Comparison of ENCODE assay signal across 14 cellular contexts in the genomic region with DNA sequence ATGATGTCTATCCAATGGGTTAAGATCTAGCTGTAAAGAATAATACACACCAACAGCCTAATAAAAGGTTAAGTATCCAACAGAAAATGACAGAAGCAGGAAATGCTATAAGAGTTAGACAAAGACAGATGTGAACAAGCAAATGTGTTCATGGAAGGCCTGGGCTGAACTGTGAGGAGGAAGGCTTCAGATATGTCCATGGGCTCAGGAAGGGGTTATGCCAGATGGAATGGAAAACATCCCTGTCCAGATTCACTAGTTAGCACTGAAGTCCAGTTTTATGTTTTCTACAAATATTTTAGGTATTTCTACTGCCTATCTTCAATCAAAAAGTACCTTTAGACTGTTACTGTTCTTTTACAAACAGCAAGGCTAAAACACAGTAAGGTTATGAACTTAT. TPM values are rescaled to one million over a fixed set of nuclear protein-coding genes. Genes with fewer than 3 reads are reported as not detected.
A peak's percentile ranks its signal among the peaks of the same experiment; 100 is the strongest.
DNase-seq lines count a peak whose midpoint lies in the region; ATAC-seq, FAIRE-seq and TF ChIP-seq lines count a peak whose summit lies in the region.
"Had no signal": no experiment of that assay in that cellular context is flagged by ENCODE, and none has a peak within 500 bp of the region (broad histone marks: within the 10 kb centered on the region; RNA-seq: fewer than 3 reads in every experiment).

No MANE protein-coding gene starts in this region.

- TF ChIP-seq CTCF in K562 (IDR thresholded peaks at IDR 0.05 in 2 of 3, conservative IDR thresholded peaks at IDR 0.05 in 1 of 3; ENCODE audit: insufficient read depth in 2 of 3, low read depth in 1 of 3, low read length in 3 of 3) (no peak), mucosa of descending colon (IDR thresholded peaks at IDR 0.05) (no peak)

- intact Hi-C loops in K562 (cut with micrococcal nuclease) = no loop called here
- intact Hi-C loops in mucosa of descending colon (cut with DNase I, micrococcal nuclease) = no loop called here

- H3K9me1 ChIP-seq in K562 (ENCODE audit: control insufficient read depth, insufficient read depth, low read length) = no peaks in the 10 kb centered on the region

- no peak overlapping the region for H3K4me3 Mint-ChIP-seq in stimulated activated naive CD8-positive, alpha-beta T cell treated with anti-CD3 and anti-CD28 coated beads, Interleukin-15, Interleukin-2, amounts not matched to agents 100 ng/mL and 50 ng/mL, for 24 hours

- peak; percentile 70 for FAIRE-seq in K562 (lab: Jason Lieb, UNC)

- peaks cover 88% of the 10 kb centered on the region for H3K36me3 Mint-ChIP-seq in stimulated activated naive CD8-positive, alpha-beta T cell treated with anti-CD3 and anti-CD28 coated beads, Interleukin-15, Interleukin-2, amounts not matched to agents 100 ng/mL and 50 ng/mL, for 24 hours (ENCODE audit: low read depth)

- H3K4me1 ChIP-seq in K562 (replicated peaks in 1 of 2; ENCODE audit: control insufficient read depth in 2 of 2, insufficient read depth in 2 of 2, low read length in 2 of 2) (no peaks in the 10 kb centered on the region), mucosa of descending colon (ENCODE audit: low read depth) (no peaks in the 10 kb centered on the region)

- no peak for DNase-seq in stimulated activated naive CD8-positive, alpha-beta T cell treated with anti-CD3 and anti-CD28 coated beads, Interleukin-15, Interleukin-2, amounts not matched to agents 100 U/mL and 50 U/mL, for 24 hours
- DNase-seq in K562 (ENCODE audit: extremely low read depth in 1 of 4, low spot score in 3 of 4) (no peak), mucosa of descending colon (no peak), A172 (ENCODE audit: low spot score) (no peak)
- DNase-seq: activated CD4-positive, alpha-beta T cell treated with anti-CD3 and anti-CD28 coated beads for 48 hours; central memory CD4-positive, alpha-beta T cell; hippocampal formation; NCI-H1436; nucleus accumbens had no signal

- peaks cover 58% of the 10 kb centered on the region for H3K36me3 ChIP-seq in K562 (ENCODE audit: control insufficient read depth, insufficient read depth, low read length)
- peaks cover 5% of the 10 kb centered on the region for H3K36me3 ChIP-seq in mucosa of descending colon (ENCODE audit: low read depth)

- no peak for ATAC-seq in stimulated activated naive CD8-positive, alpha-beta T cell treated with anti-CD3 and anti-CD28 coated beads, Interleukin-15, Interleukin-2, amounts not matched to agents 100 U/mL and 50 U/mL, for 24 hours
- ATAC-seq in K562 (no peak), mucosa of descending colon (peak; percentile 7), GM21390 (IDR thresholded peaks at IDR 0.05; ENCODE audit: unreplicated experiment) (no peak), HG03045 (IDR thresholded peaks at IDR 0.05; ENCODE audit: unreplicated experiment) (no peak), HG03460 (IDR thresholded peaks at IDR 0.05; ENCODE audit: unreplicated experiment) (no peak)

- TF ChIP-seq RAD21 in K562 (CRISPR knock-in tag; conservative IDR thresholded peaks at IDR 0.05 in 1 of 2, IDR thresholded peaks at IDR 0.05 in 1 of 2) = no peak

- H3K9me3 ChIP-seq in K562 (replicated peaks; ENCODE audit: control insufficient read depth, insufficient read depth, low read depth, low read length) (no peaks in the 10 kb centered on the region), mucosa of descending colon (no peaks in the 10 kb centered on the region)

- in situ Hi-C loops in K562 (cut with MboI) = no loop called here

- no peak for TF ChIP-seq POLR2A in K562 (conservative IDR thresholded peaks at IDR 0.05)

- no peaks in the 10 kb centered on the region for H3K27me3 ChIP-seq in K562 (ENCODE audit: control insufficient read depth in 2 of 2, insufficient read depth in 2 of 2, low read length in 2 of 2)

- H3K9ac ChIP-seq in K562 (ENCODE audit: insufficient read depth in 1 of 2, low read depth in 2 of 2, low read length in 2 of 2) = no peak overlapping the region

- no peak overlapping the region for H2AFZ ChIP-seq in K562 (ENCODE audit: low read depth, low read length)

- TF ChIP-seq EP300 in K562 (IDR thresholded peaks at IDR 0.05; ENCODE audit: low read length) = no peak

- BruUV-seq in K562 (replicated peaks; lab: Mats Ljungman, UMichigan) = no TSS peak

- POLR2A ChIA-PET in K562 (lab: Yijun Ruan, JAX) = interaction anchor here (0.7 kb wide), 2 partner anchors 88 to 371 kb away, joined by 3 read pairs; no protein-coding TSS in a partner anchor

- H3K4me3 ChIP-seq in K562 (no peak overlapping the region), mucosa of descending colon (no peak overlapping the region)

- H3K9me3 Mint-ChIP-seq in stimulated activated naive CD8-positive, alpha-beta T cell treated with anti-CD3 and anti-CD28 coated beads, Interleukin-15, Interleukin-2, amounts not matched to agents 100 ng/mL and 50 ng/mL, for 24 hours = no peaks in the 10 kb centered on the region

- H3K4me1 Mint-ChIP-seq in stimulated activated naive CD8-positive, alpha-beta T cell treated with anti-CD3 and anti-CD28 coated beads, Interleukin-15, Interleukin-2, amounts not matched to agents 100 ng/mL and 50 ng/mL, for 24 hours (ENCODE audit: low read depth) = peaks cover 8% of the 10 kb centered on the region

- H3K27me3 Mint-ChIP-seq in stimulated activated naive CD8-positive, alpha-beta T cell treated with anti-CD3 and anti-CD28 coated beads, Interleukin-15, Interleukin-2, amounts not matched to agents 100 ng/mL and 50 ng/mL, for 24 hours = no peaks in the 10 kb centered on the region

- H3K4me2 ChIP-seq in K562 (ENCODE audit: insufficient read depth, low read length) = no peak overlapping the region

- CTCF ChIA-PET in K562 (lab: Yijun Ruan, JAX; ENCODE audit: low intra/inter-chr PET ratio) = no interaction called here

- H4K20me1 ChIP-seq in K562 (replicated peaks; ENCODE audit: control insufficient read depth, insufficient read depth, low read length) = no peaks in the 10 kb centered on the region

- no peak overlapping the region for H3K27ac ChIP-seq in K562 (ENCODE audit: extremely low read depth, low read depth, low read length)
- H3K27ac ChIP-seq: C4-2B had no signal

- H3K79me2 ChIP-seq in K562 (ENCODE audit: control insufficient read depth, insufficient read depth, low read length) = no peaks in the 10 kb centered on the region

- H3K27ac Mint-ChIP-seq in stimulated activated naive CD8-positive, alpha-beta T cell treated with anti-CD3 and anti-CD28 coated beads, Interleukin-15, Interleukin-2, amounts not matched to agents 100 ng/mL and 50 ng/mL, for 24 hours = peak overlapping the region; percentile 47

TF ChIP-seq in K562, 482 proteins besides CTCF, POLR2A, EP300 and RAD21:
- no peak for TF ChIP-seq CHCHD3 (CRISPR knock-in tag; IDR thresholded peaks at IDR 0.05)
TF ChIP-seq in K562: peak in this region for 0.

RNA-seq across cellular contexts. Expression of a gene that starts 27.1 kb away (rescaled TPM):
- 74.2 and 101 TPM in 2 replicates for total RNA-seq in K562 (2011; cell fraction: chromatin; rRNA removed; ENCODE audit: low replicate concordance)
- total RNA-seq in K562 (2011; cell fraction: nucleolus; rRNA removed) = 27.7 and 31.6 TPM in 2 replicates
- total RNA-seq in K562 (2011; cell fraction: nucleoplasm; rRNA removed) = 39.5 and 42.7 TPM in 2 replicates
- 11.0 and 15.0 TPM in 2 replicates for total RNA-seq in K562 (2014; rRNA removed)
- total RNA-seq in K562 (2014; rRNA removed; fragmentation: Illumina TruSeq; extraction: Trizol) = 18.6 and 19.6 TPM in 2 replicates
- total RNA-seq in K562 (2015; rRNA removed; fragmentation: Illumina TruSeq; extraction: Trizol) = 21.0 and 22.0 TPM in 2 replicates
- 23.1 and 26.8 TPM in 2 replicates for total RNA-seq in K562 (2021)
- polyA plus RNA-seq in K562 (2011; rRNA removed) = 23.3 and 25.5 TPM in 2 replicates
- polyA plus RNA-seq in K562 (2011; cell fraction: cytosol; rRNA removed) = 20.6 and 22.2 TPM in 2 replicates
- polyA plus RNA-seq in K562 (2011; cell fraction: nucleus; rRNA removed) = 46.5 and 56.3 TPM in 2 replicates
- 22.9 and 49.5 TPM in 2 replicates for polyA plus RNA-seq in K562 (2012)
- polyA plus RNA-seq in K562 (2014; fragmentation: Illumina TruSeq; extraction: Trizol) = 23.4 and 31.5 TPM in 2 replicates
- polyA plus RNA-seq in K562 (2014; fragmentation: Nextera tagmentation; extraction: Ambion mirVana) = 1 to 10 TPM; 2.1 to 3.8 TPM
- polyA plus RNA-seq in K562 (2014; rRNA removed) = 11.9 TPM in 2 replicates
- polyA minus RNA-seq in K562 (2011; rRNA and poly(A)+ RNA removed) = 88.3 and 107 TPM in 2 replicates
- 11.5 and 15.3 TPM in 2 replicates for polyA minus RNA-seq in K562 (2011; cell fraction: cytosol; rRNA and poly(A)+ RNA removed)
- 17.6 and 30.3 TPM in 2 replicates for polyA minus RNA-seq in K562 (2011; cell fraction: nucleus; rRNA and poly(A)+ RNA removed)
- total RNA-seq in mucosa of descending colon = 100 to 1,000 TPM in 1 of 3 donors, 10 to 100 TPM in 2; 79.4 to 110 (median 98.4) TPM
- 22.0 and 24.1 TPM in 2 replicates for total RNA-seq in A172 (2014; rRNA removed; shearing (Covaris generic))
